ENCODE assay signal across 19 cellular contexts in genomic region chr7:101108961-101109360, GRCh38. TPM values are rescaled to one million over a fixed set of nuclear protein-coding genes. Genes with fewer than 3 reads are reported as not detected.
DNase-seq lines count a peak whose midpoint lies in the region; ATAC-seq and TF ChIP-seq lines count a peak whose summit lies in the region.
"Had no signal": no experiment of that assay in that cellular context is flagged by ENCODE, and none has a peak within 500 bp of the region (broad histone marks: within the 10 kb centered on the region; RNA-seq: fewer than 3 reads in every experiment).

No MANE protein-coding gene starts in this region.

- intact Hi-C loops in stomach (cut with DNase I; ENCODE audit: low total_unique reads): no loop called here

- no peak for TF ChIP-seq CTCF in stomach (IDR thresholded peaks at IDR 0.05)

- H3K27me3 ChIP-seq in SJCRH30 (peaks cover 5% of the 10 kb centered on the region), stomach (peaks cover 0 to 14% (median 0%) of the 10 kb centered on the region in 3 donors)
- H3K27me3 ChIP-seq: thyroid gland had no signal

- no peaks in the 10 kb centered on the region for H3K9me3 Mint-ChIP-seq in activated CD8-positive, alpha-beta memory T cell treated with anti-CD3 and anti-CD28 coated beads, Interleukin-2, amount 10 ng/mL, durations not matched to agents 7 days and 5 days (ENCODE audit: low read depth)
- H3K9me3 Mint-ChIP-seq: activated naive CD8-positive, alpha-beta T cell treated with anti-CD3 and anti-CD28 coated beads, Interleukin-2, amount 50 U/mL, for 24 hours; naive thymus-derived CD4-positive, alpha-beta T cell had no signal

- H3K4me3 Mint-ChIP-seq in activated CD8-positive, alpha-beta memory T cell treated with anti-CD3 and anti-CD28 coated beads, Interleukin-2, amount 10 ng/mL, durations not matched to agents 7 days and 5 days: no peak overlapping the region
- H3K4me3 Mint-ChIP-seq: activated naive CD8-positive, alpha-beta T cell treated with anti-CD3 and anti-CD28 coated beads, Interleukin-2, amount 50 U/mL, for 24 hours; naive thymus-derived CD4-positive, alpha-beta T cell had no signal

- H3K9me3 ChIP-seq in SJCRH30 (replicated peaks) (no peaks in the 10 kb centered on the region), stomach (no peaks in the 10 kb centered on the region)
- H3K9me3 ChIP-seq: thyroid gland had no signal

- ATAC-seq in activated CD8-positive, alpha-beta memory T cell treated with anti-CD3 and anti-CD28 coated beads, Interleukin-2, amount 10 ng/mL, durations not matched to agents 7 days and 5 days: no peak
- ATAC-seq: activated naive CD8-positive, alpha-beta T cell treated with anti-CD3 and anti-CD28 coated beads, Interleukin-2, amount 50 U/mL, for 24 hours had no signal

- peak; percentile 40 for DNase-seq in DMS53 (lab: John Stamatoyannopoulos, UW)
- DNase-seq in DMS53 treated with DMSO at 0.1 percent for 48 hours (lab: John Stamatoyannopoulos, UW; ENCODE audit: unreplicated experiment): no peak
- peak in 1 of 2 experiments; percentile 24 for DNase-seq in SJCRH30
- DNase-seq in glomerular visceral epithelial cell (ENCODE audit: extremely low spot score): peak; percentile 82
- DNase-seq in stomach: no peak
- DNase-seq in activated CD8-positive, alpha-beta memory T cell treated with anti-CD3 and anti-CD28 coated beads, Interleukin-2, amount 10 ng/mL, durations not matched to agents 7 days and 5 days: no peak
- DNase-seq in germinal center (ENCODE audit: low spot score): no peak
- no peak for DNase-seq in NCI-H2196 (lab: John Stamatoyannopoulos, UW; ENCODE audit: unreplicated experiment)
- DNase-seq: activated CD8-positive, alpha-beta memory T cell treated with anti-CD3 and anti-CD28 coated beads, Interleukin-2, amount 50 U/mL, for 48 hours; activated naive CD8-positive, alpha-beta T cell treated with anti-CD3 and anti-CD28 coated beads, Interleukin-2, amount 50 U/mL, for 24 hours; naive thymus-derived CD4-positive, alpha-beta T cell; NCI-H187 treated with DMSO at 0.1 percent for 48 hours; NCI-H82; WERI-Rb-1 had no signal

- CTCF ChIA-PET in activated CD8-positive, alpha-beta memory T cell treated with anti-CD3 and anti-CD28 coated beads, Interleukin-2, amount 10 ng/mL, durations not matched to agents 7 days and 5 days (lab: Charles Lee): interaction anchor here (0.8 kb wide), 1 partner anchor 35 kb away, joined by 3 read pairs; no protein-coding TSS in a partner anchor

- peaks cover 19% of the 10 kb centered on the region for H3K27me3 Mint-ChIP-seq in activated CD8-positive, alpha-beta memory T cell treated with anti-CD3 and anti-CD28 coated beads, Interleukin-2, amount 10 ng/mL, durations not matched to agents 7 days and 5 days

- H3K4me3 ChIP-seq in SJCRH30 (no peak overlapping the region), stomach (no peak overlapping the region)
- H3K4me3 ChIP-seq: SK-N-MC, thyroid gland had no signal

- H3K27ac ChIP-seq in SJCRH30 (0 out of 2 replicates have a peak overlapping the region, but pooled peaks have one; percentile 6), stomach (peak overlapping the region in 3 of 5 donors; percentile 26 to 42 (median 28))
- H3K27ac ChIP-seq: 22Rv1, KMS-11, SK-N-MC, WERI-Rb-1 had no signal

- no peak for TF ChIP-seq EP300 in stomach (IDR thresholded peaks at IDR 0.05)

- no peak overlapping the region for H3K27ac Mint-ChIP-seq in activated CD8-positive, alpha-beta memory T cell treated with anti-CD3 and anti-CD28 coated beads, Interleukin-2, amount 10 ng/mL, durations not matched to agents 7 days and 5 days
- H3K27ac Mint-ChIP-seq: activated naive CD8-positive, alpha-beta T cell treated with anti-CD3 and anti-CD28 coated beads, Interleukin-2, amount 50 U/mL, for 24 hours; naive thymus-derived CD4-positive, alpha-beta T cell had no signal

- TF ChIP-seq POLR2A in stomach (IDR thresholded peaks at IDR 0.05): no peak

- H3K4me1 ChIP-seq in SJCRH30 (peaks cover 7% of the 10 kb centered on the region), stomach (peaks cover 0 to 8% (median 0%) of the 10 kb centered on the region in 4 donors)

- H3K4me1 Mint-ChIP-seq in activated CD8-positive, alpha-beta memory T cell treated with anti-CD3 and anti-CD28 coated beads, Interleukin-2, amount 10 ng/mL, durations not matched to agents 7 days and 5 days: no peaks in the 10 kb centered on the region
- H3K4me1 Mint-ChIP-seq: naive thymus-derived CD4-positive, alpha-beta T cell had no signal

- H3K36me3 ChIP-seq in SJCRH30 (no peaks in the 10 kb centered on the region), stomach (no peaks in the 10 kb centered on the region)
- H3K36me3 ChIP-seq: thyroid gland, WERI-Rb-1 had no signal

- 53 to 69% (median 65%) methylated on average over 4 to 7 of the region's 7 CpGs for WGBS in stomach, 5 donors

- H3K36me3 Mint-ChIP-seq in activated CD8-positive, alpha-beta memory T cell treated with anti-CD3 and anti-CD28 coated beads, Interleukin-2, amount 10 ng/mL, durations not matched to agents 7 days and 5 days: no peaks in the 10 kb centered on the region
- H3K36me3 Mint-ChIP-seq: naive thymus-derived CD4-positive, alpha-beta T cell had no signal

RNA-seq across cellular contexts. Expression of gene SERPINE1, which starts 17.9 kb away (rescaled TPM):
- 1.2 and 1.7 TPM in 2 replicates for total RNA-seq in SJCRH30 (2014; rRNA removed; shearing (Covaris generic))
- total RNA-seq in stomach: 10 to 100 TPM in 2 of 5 donors, 1 to 10 TPM in 2, under 1 TPM in 1; 0.58 to 25.0 (median 8.4) TPM
- 10 to 100 TPM in 1 of 3 donors, 1 to 10 TPM in 2; 3.2 to 13.6 (median 4.1) TPM for polyA plus RNA-seq in stomach
- 1 to 10 TPM in 1 of 2 experiments, under 1 TPM in 1; 0.29 to 1.2 TPM for total RNA-seq in activated CD8-positive, alpha-beta memory T cell treated with anti-CD3 and anti-CD28 coated beads, Interleukin-2, amount 10 ng/mL, durations not matched to agents 7 days and 5 days
- polyA plus RNA-seq: naive thymus-derived CD4-positive, alpha-beta T cell had no signal

RNA-seq across cellular contexts. Expression of gene TRIM56, which starts 23.7 kb away (rescaled TPM):
- 6.7 and 8.3 TPM in 2 replicates for total RNA-seq in SJCRH30 (2014; rRNA removed; shearing (Covaris generic))
- 10 to 100 TPM; 13.6 to 41.1 (median 24.6) TPM for total RNA-seq in stomach
- 1 to 10 TPM; 7.5 to 9.8 (median 8.3) TPM for polyA plus RNA-seq in stomach
- total RNA-seq in activated CD8-positive, alpha-beta memory T cell treated with anti-CD3 and anti-CD28 coated beads, Interleukin-2, amount 10 ng/mL, durations not matched to agents 7 days and 5 days: 100 to 1,000 TPM in 1 of 2 experiments, 10 to 100 TPM in 1; 68.2 to 110 TPM

RNA-seq across cellular contexts. Expression of gene AP1S1, which starts 45.3 kb away (rescaled TPM):
- total RNA-seq in SJCRH30 (2014; rRNA removed; shearing (Covaris generic)): 89.2 and 98.3 TPM in 2 replicates
- 10 to 100 TPM in 3 of 5 donors, 1 to 10 TPM in 1, not detected in 1; 2.7 to 54.9 (median 17.6) TPM for total RNA-seq in stomach
- polyA plus RNA-seq in stomach: 10 to 100 TPM; 34.7 to 71.2 (median 62.3) TPM
- total RNA-seq in activated CD8-positive, alpha-beta memory T cell treated with anti-CD3 and anti-CD28 coated beads, Interleukin-2, amount 10 ng/mL, durations not matched to agents 7 days and 5 days: 10 to 100 TPM; 49.9 to 51.7 TPM

RNA-seq across cellular contexts. Expression of gene VGF, which starts 56.4 kb away (rescaled TPM):
- 0.10 and 0.18 TPM in 2 replicates for total RNA-seq in SJCRH30 (2014; rRNA removed; shearing (Covaris generic))
- total RNA-seq in stomach: 1 to 10 TPM in 1 of 5 donors, under 1 TPM in 1, not detected in 3; 0.55 to 5.8 TPM
- polyA plus RNA-seq in stomach: under 1 TPM in 2 of 3 donors, not detected in 1; 0.15 to 0.75 TPM
- total RNA-seq in activated CD8-positive, alpha-beta memory T cell treated with anti-CD3 and anti-CD28 coated beads, Interleukin-2, amount 10 ng/mL, durations not matched to agents 7 days and 5 days: under 1 TPM; 0.44 to 0.66 TPM
- total RNA-seq: sciatic nerve had no signal
- polyA plus RNA-seq: naive thymus-derived CD4-positive, alpha-beta T cell had no signal

Comparison
In these comparisons a context has a peak if more than half of its experiments do, and no peak if none do; other contexts are left out.
1. DNase-seq: peak in DMS53 (single experiment) and glomerular visceral epithelial cell (single experiment); none in DMS53 treated with DMSO at 0.1 percent for 48 hours (single experiment), stomach (single experiment), activated CD8-positive, alpha-beta memory T cell treated with anti-CD3 and anti-CD28 coated beads, Interleukin-2, amount 10 ng/mL, durations not matched to agents 7 days and 5 days (single experiment), germinal center (single experiment) and NCI-H2196 (single experiment).